Comparison of ENCODE assay signal across 9 cellular contexts in genomic region chr3:195270079-195270349, GRCh38. TPM values are rescaled to one million over a fixed set of nuclear protein-coding genes. Genes with fewer than 3 reads are reported as not detected.
DNase-seq lines count a peak whose midpoint lies in the region; ATAC-seq and TF ChIP-seq lines count a peak whose summit lies in the region.
"Had no signal": no experiment of that assay in that cellular context is flagged by ENCODE, and none has a peak within 500 bp of the region (broad histone marks: within the 10 kb centered on the region; RNA-seq: fewer than 3 reads in every experiment).

No MANE protein-coding gene starts in this region.

- H3K9ac ChIP-seq in HUES64 (ENCODE audit: low read depth, low read length) = peak overlapping the region; percentile 97

- H3K36me3 ChIP-seq in HUES64 (ENCODE audit: insufficient read depth, low read length) = peaks cover 26% of the 10 kb centered on the region

- no peak for TF ChIP-seq CTCF in AG04450 (IDR thresholded peaks at IDR 0.05; ENCODE audit: low read depth, low read length)
- no peak for TF ChIP-seq CTCF in choroid plexus epithelial cell (conservative IDR thresholded peaks at IDR 0.05; ENCODE audit: low read depth, low read length)

- H3K27ac ChIP-seq in AG04450 (ENCODE audit: low read depth, low read length) = no peak overlapping the region
- no peak overlapping the region; the same call in 1 of the 2 replicates for H3K27ac ChIP-seq in HUES64 (ENCODE audit: low read depth, low read length)

- peaks cover 14% of the 10 kb centered on the region; the same call in 1 of the 2 replicates for H3K4me1 ChIP-seq in HUES64 (ENCODE audit: insufficient read depth, low read length)

- POLR2A ChIA-PET in AG04450 (lab: Yijun Ruan, JAX) = interaction anchor here (0.7 to 2.2 kb wide), 6 partner anchors 60 to 587 kb away, joined by 3 to 15 read pairs (median 4); partner anchors contain the start of genes ACAP2, FAM43A and PPP1R2

- WGBS in HUES64 = 5% methylated on average over 8 of the region's 8 CpGs

- H3K4me3 ChIP-seq in AG04450 (ENCODE audit: low read depth, low read length) = peak overlapping the region; percentile 81
- H3K4me3 ChIP-seq in HUES64 (ENCODE audit: low read length) = peak overlapping the region; percentile 95
- H3K4me3 ChIP-seq in choroid plexus epithelial cell (ENCODE audit: low read depth, low read length) = peak overlapping the region; percentile 79

- H3K9me3 ChIP-seq in AG04450 (ENCODE audit: control insufficient read depth, insufficient read depth, low read length) (no peaks in the 10 kb centered on the region; the same call in 1 of the 2 replicates), HUES64 (ENCODE audit: insufficient read depth, low read depth, low read length) (no peaks in the 10 kb centered on the region)

- peaks cover 14 to 24% (median 23%) of the 10 kb centered on the region in 3 donors for H3K4me1 Mint-ChIP-seq in naive B cell

- no peaks in the 10 kb centered on the region for H3K27me3 Mint-ChIP-seq in naive B cell

- peak overlapping the region in 4 of 6 donors; percentile 6 to 91 (median 70) for H3K27ac Mint-ChIP-seq in naive B cell

- ATAC-seq in naive B cell (ENCODE audit: low read depth in 2 of 2) (no peak), HG02970 (IDR thresholded peaks at IDR 0.05; ENCODE audit: low FRiP score, unreplicated experiment) (no peak)

- no peaks in the 10 kb centered on the region for H3K36me3 Mint-ChIP-seq in naive B cell

- no peak for DNase-seq in AG04450 (ENCODE audit: low read depth, low spot score)
- no peak for DNase-seq in choroid plexus epithelial cell (ENCODE audit: low read depth)
- DNase-seq in naive B cell = no peak
- DNase-seq in NCI-H2107 (lab: John Stamatoyannopoulos, UW) = no peak
- no peak for DNase-seq in SHP77 treated with DMSO at 0.1 percent for 48 hours (lab: John Stamatoyannopoulos, UW)
- no peak for DNase-seq in NCI-H1092 (lab: John Stamatoyannopoulos, UW)
- DNase-seq: NCI-H187 treated with DMSO at 0.1 percent for 48 hours had no signal

- CTCF ChIA-PET in AG04450 (lab: Charles Lee) = interaction anchor here (0.6 to 9.3 kb wide), 26 partner anchors 8 to 602 kb away, joined by 3 to 303 read pairs (median 6); partner anchors contain the start of genes ACAP2, LSG1 and PPP1R2

- no peaks in the 10 kb centered on the region for H3K9me3 Mint-ChIP-seq in naive B cell

- H3K27me3 ChIP-seq in AG04450 (ENCODE audit: control insufficient read depth, insufficient read depth, low read length) = no peaks in the 10 kb centered on the region
- no peaks in the 10 kb centered on the region for H3K27me3 ChIP-seq in HUES64 (ENCODE audit: insufficient read depth, low read length)

- H3K4me3 Mint-ChIP-seq in naive B cell = peak overlapping the region; percentile 78 to 91 (median 88)

RNA-seq across cellular contexts. Expression of gene XXYLT1, which starts 0.9 kb away (rescaled TPM):
- polyA plus RNA-seq in AG04450 (2011; rRNA removed) (16.5 and 17.3 TPM in 2 replicates), naive B cell (ENCODE audit: low read depth in 6 of 6) (1 to 10 TPM in 5 of 6 donors, not detected in 1; 1.7 to 3.7 (median 3.6) TPM)
- 12.2 and 15.9 TPM in 2 replicates for polyA minus RNA-seq in AG04450 (2011; rRNA and poly(A)+ RNA removed)
- polyA plus RNA-seq in HUES64 (2013, experiment 1 of 2) = 26.5 TPM
- 27.3 TPM for polyA plus RNA-seq in HUES64 (2013, experiment 2 of 2)
